ENCODE assay signal across 20 cellular contexts in genomic region chr1:106173101-106173500, GRCh38.
DNase-seq lines count a peak whose midpoint lies in the region; ATAC-seq and TF ChIP-seq lines count a peak whose summit lies in the region.
"Had no signal": no experiment of that assay in that cellular context is flagged by ENCODE, and none has a peak within 500 bp of the region (broad histone marks: within the 10 kb centered on the region; RNA-seq: fewer than 3 reads in every experiment).

No MANE protein-coding gene starts in this region.

- H3K27ac ChIP-seq in A673 (ENCODE audit: low read depth, low read length, poor library complexity, severe bottlenecking): no peak overlapping the region
- H3K27ac ChIP-seq: BLaER1 had no signal

- peaks cover 4 to 14% (median 8%) of the 10 kb centered on the region in 3 donors for H3K9me3 Mint-ChIP-seq in T-cell

- no peaks in the 10 kb centered on the region for H3K4me1 Mint-ChIP-seq in T-cell

- POLR2A ChIA-PET in A673 (lab: Charles Lee; ENCODE audit: low non-redundant PET) (no interaction called here), T-cell (lab: Charles Lee) (no interaction called here)

- CTCF ChIA-PET in A673 (lab: Charles Lee) (no interaction called here), T-cell (lab: Charles Lee) (no interaction called here)

- no peak for ATAC-seq in T-cell (replicated peaks in 1 of 4)
- ATAC-seq: PC-3 had no signal

- BruUV-seq in A673 (replicated peaks; lab: Mats Ljungman, UMichigan): no TSS peak

- no peaks in the 10 kb centered on the region for H3K36me3 Mint-ChIP-seq in T-cell

- no peaks in the 10 kb centered on the region for H3K27me3 Mint-ChIP-seq in T-cell
- H3K27me3 Mint-ChIP-seq: CD4-positive, alpha-beta T cell had no signal

- no peaks in the 10 kb centered on the region for H3K4me1 ChIP-seq in A673 (ENCODE audit: insufficient read depth, low read length, poor library complexity, severe bottlenecking)

- DNase-seq in A673 (ENCODE audit: low spot score) (peak; percentile 73), CMK (ENCODE audit: low read depth) (peak; percentile 52), Kasumi-1 (lab: John Stamatoyannopoulos, UW) (peak; percentile 81 to 86), SHP77 (lab: John Stamatoyannopoulos, UW) (peak; percentile 26 to 31), T-cell (no peak), middle frontal gyrus (ENCODE audit: extremely low spot score, low spot score) (no peak), GM19240 (ENCODE audit: insufficient read length, low spot score) (no peak)
- DNase-seq: ACHN; CD4-positive, alpha-beta T cell; NCI-H1694; NCI-H2081 treated with DMSO at 0.1 percent for 48 hours; NCI-H2227 treated with DMSO at 0.1 percent for 48 hours; NCI-H510A; NCI-H82; PC-3; RPMI8226; SIG-M5; SK-N-SH had no signal

- intact Hi-C loops in A673 (cut with micrococcal nuclease; ENCODE audit: unreplicated experiment): no loop called here

- H3K4me3 ChIP-seq in A673 (ENCODE audit: low read depth, low read length, poor library complexity, severe bottlenecking): no peak overlapping the region
- H3K4me3 ChIP-seq: BLaER1 had no signal

- no peak overlapping the region for H3K27ac Mint-ChIP-seq in T-cell
- H3K27ac Mint-ChIP-seq: CD4-positive, alpha-beta T cell; T-helper 2 cell treated with Interferon-gamma antibody and Interleukin-4, amounts not matched to agents 5 μg/mL and 100 μg/mL, for 36 hours had no signal

- no peaks in the 10 kb centered on the region for H3K27me3 ChIP-seq in A673 (replicated peaks; ENCODE audit: insufficient read depth, low read depth, low read length, poor library complexity)
- H3K27me3 ChIP-seq: BLaER1 had no signal

- no peak for TF ChIP-seq CTCF in A673 (conservative IDR thresholded peaks at IDR 0.05; ENCODE audit: low read depth, low read length)

- no peaks in the 10 kb centered on the region for H3K9me3 ChIP-seq in A673 (ENCODE audit: low read depth, low read length, poor library complexity, severe bottlenecking)
- H3K9me3 ChIP-seq: BLaER1, SK-N-SH had no signal

- H3K4me3 Mint-ChIP-seq in T-cell: no peak overlapping the region
- H3K4me3 Mint-ChIP-seq: CD4-positive, alpha-beta T cell; T-helper 2 cell treated with Interferon-gamma antibody and Interleukin-4, amounts not matched to agents 5 μg/mL and 100 μg/mL, for 36 hours had no signal

- H3K36me3 ChIP-seq in A673 (ENCODE audit: insufficient read depth, low read length, poor library complexity, severe bottlenecking): no peaks in the 10 kb centered on the region
- H3K36me3 ChIP-seq: BLaER1 had no signal

Comparison
In these comparisons a context has a peak if more than half of its experiments do, and no peak if none do; other contexts are left out.
1. DNase-seq: peak in A673 (single experiment), CMK (single experiment), Kasumi-1 (2 of 2) and SHP77 (2 of 2); none in T-cell (0 of 34), middle frontal gyrus (single experiment) and GM19240 (single experiment).